In genomic region chr16:74862743-74863244, GRCh38 we compare ENCODE assay signal across 1 cellular context.
TF ChIP-seq lines count a peak whose summit lies in the region.

No MANE protein-coding gene starts in this region.

TF ChIP-seq in HepG2, 621 proteins besides CTCF, POLR2A, EP300 and RAD21 (continued from another document and continues in another):
- TF ChIP-seq PRPF4 (IDR thresholded peaks at IDR 0.05; ENCODE audit: low read depth, low read length, poor library complexity, severe bottlenecking) (no peak), CHCHD3 (CRISPR knock-in tag; IDR thresholded peaks at IDR 0.05) (no peak), PCBP2 (optimal IDR thresholded peaks at IDR 0.05; ENCODE audit: low read depth, low read length, poor library complexity, severe bottlenecking) (no peak), TOE1 (CRISPR knock-in tag; IDR thresholded peaks at IDR 0.05) (no peak), CEBPZ (IDR thresholded peaks at IDR 0.05; ENCODE audit: low read length) (no peak), GATA4 (IDR thresholded peaks at IDR 0.05; ENCODE audit: borderline replicate concordance, low read depth) (no peak), NAIF1 (CRISPR knock-in tag; IDR thresholded peaks at IDR 0.05; ENCODE audit: borderline replicate concordance) (no peak), ZNF451 (CRISPR knock-in tag; IDR thresholded peaks at IDR 0.05) (no peak), ZNF530 (CRISPR knock-in tag; IDR thresholded peaks at IDR 0.05; ENCODE audit: low read depth) (no peak), CENPBD1 (CRISPR knock-in tag; IDR thresholded peaks at IDR 0.05; ENCODE audit: borderline replicate concordance, low read depth) (no peak), LCORL (IDR thresholded peaks at IDR 0.05) (no peak), LCORL (CRISPR knock-in tag; IDR thresholded peaks at IDR 0.05) (no peak), ZFP36 (IDR thresholded peaks at IDR 0.05; ENCODE audit: borderline replicate concordance, low read depth, low read length, partially characterized antibody) (no peak), FOXO1 (CRISPR knock-in tag; IDR thresholded peaks at IDR 0.05) (no peak), FOXM1 (CRISPR knock-in tag; IDR thresholded peaks at IDR 0.05) (no peak), PAXIP1 (CRISPR knock-in tag; conservative IDR thresholded peaks at IDR 0.05) (no peak), ZNF460 (CRISPR knock-in tag; IDR thresholded peaks at IDR 0.05; ENCODE audit: borderline replicate concordance) (no peak), ZNF598 (CRISPR knock-in tag; IDR thresholded peaks at IDR 0.05; ENCODE audit: borderline replicate concordance) (no peak), SMARCC2 (IDR thresholded peaks at IDR 0.05) (no peak), RXRB (CRISPR knock-in tag; IDR thresholded peaks at IDR 0.05; ENCODE audit: borderline replicate concordance) (peak; percentile 44; the same call in 1 of the 2 replicates), ZNF234 (CRISPR knock-in tag; conservative IDR thresholded peaks at IDR 0.05) (no peak), PAWR (CRISPR knock-in tag; IDR thresholded peaks at IDR 0.05; ENCODE audit: borderline replicate concordance) (no peak), ZNF674 (CRISPR knock-in tag; IDR thresholded peaks at IDR 0.05; ENCODE audit: low read depth) (no peak), ZNF891 (CRISPR knock-in tag; IDR thresholded peaks at IDR 0.05) (no peak), SYNCRIP (IDR thresholded peaks at IDR 0.05; ENCODE audit: insufficient read depth, low read depth, low read length) (no peak), TBP (CRISPR knock-in tag; IDR thresholded peaks at IDR 0.05) (no peak), PLSCR1 (CRISPR knock-in tag; IDR thresholded peaks at IDR 0.05; ENCODE audit: borderline replicate concordance) (no peak), SMC3 (IDR thresholded peaks at IDR 0.05; ENCODE audit: low read length) (peak; percentile 87), ZNF550 (CRISPR knock-in tag; IDR thresholded peaks at IDR 0.05; ENCODE audit: borderline replicate concordance) (no peak), POGZ (CRISPR knock-in tag; IDR thresholded peaks at IDR 0.05) (no peak), STAG1 (CRISPR knock-in tag; IDR thresholded peaks at IDR 0.05) (peak; percentile 89), ZNF441 (CRISPR knock-in tag; IDR thresholded peaks at IDR 0.05; ENCODE audit: borderline replicate concordance) (no peak), ZNF557 (CRISPR knock-in tag; IDR thresholded peaks at IDR 0.05) (no peak), PCBP1 (IDR thresholded peaks at IDR 0.05; ENCODE audit: borderline replicate concordance, low read depth, low read length) (no peak), CBX5 (CRISPR knock-in tag; IDR thresholded peaks at IDR 0.05; ENCODE audit: borderline replicate concordance) (no peak), SMARCE1 (IDR thresholded peaks at IDR 0.05; ENCODE audit: borderline replicate concordance) (no peak), ETV5 (CRISPR knock-in tag; IDR thresholded peaks at IDR 0.05; ENCODE audit: borderline replicate concordance) (no peak), HOXA5 (CRISPR knock-in tag; IDR thresholded peaks at IDR 0.05) (peak; percentile 61; the same call in 1 of the 2 replicates), ZNF260 (CRISPR knock-in tag; IDR thresholded peaks at IDR 0.05; ENCODE audit: borderline replicate concordance, low read depth) (no peak), ZSCAN25 (CRISPR knock-in tag; IDR thresholded peaks at IDR 0.05) (no peak), PHB2 (IDR thresholded peaks at IDR 0.05; ENCODE audit: partially characterized antibody) (no peak), ZC3H13 (CRISPR knock-in tag; IDR thresholded peaks at IDR 0.05) (no peak), ZNF383 (CRISPR knock-in tag; IDR thresholded peaks at IDR 0.05; ENCODE audit: borderline replicate concordance) (no peak), KAT7 (CRISPR knock-in tag; IDR thresholded peaks at IDR 0.05; ENCODE audit: borderline replicate concordance) (no peak), ZSCAN9 (CRISPR knock-in tag; IDR thresholded peaks at IDR 0.05; ENCODE audit: borderline replicate concordance) (0 out of 2 replicates have a peak, but pooled peaks have one; percentile 17)
- TF ChIP-seq, protein P1, sequence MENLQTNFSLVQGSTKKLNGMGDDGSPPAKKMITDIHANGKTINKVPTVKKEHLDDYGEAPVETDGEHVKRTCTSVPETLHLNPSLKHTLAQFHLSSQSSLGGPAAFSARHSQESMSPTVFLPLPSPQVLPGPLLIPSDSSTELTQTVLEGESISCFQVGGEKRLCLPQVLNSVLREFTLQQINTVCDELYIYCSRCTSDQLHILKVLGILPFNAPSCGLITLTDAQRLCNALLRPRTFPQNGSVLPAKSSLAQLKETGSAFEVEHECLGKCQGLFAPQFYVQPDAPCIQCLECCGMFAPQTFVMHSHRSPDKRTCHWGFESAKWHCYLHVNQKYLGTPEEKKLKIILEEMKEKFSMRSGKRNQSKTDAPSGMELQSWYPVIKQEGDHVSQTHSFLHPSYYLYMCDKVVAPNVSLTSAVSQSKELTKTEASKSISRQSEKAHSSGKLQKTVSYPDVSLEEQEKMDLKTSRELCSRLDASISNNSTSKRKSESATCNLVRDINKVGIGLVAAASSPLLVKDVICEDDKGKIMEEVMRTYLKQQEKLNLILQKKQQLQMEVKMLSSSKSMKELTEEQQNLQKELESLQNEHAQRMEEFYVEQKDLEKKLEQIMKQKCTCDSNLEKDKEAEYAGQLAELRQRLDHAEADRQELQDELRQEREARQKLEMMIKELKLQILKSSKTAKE (CRISPR knock-in tag; IDR thresholded peaks at IDR 0.05; ENCODE audit: borderline replicate concordance) = no peak
- TF ChIP-seq, protein P2, sequence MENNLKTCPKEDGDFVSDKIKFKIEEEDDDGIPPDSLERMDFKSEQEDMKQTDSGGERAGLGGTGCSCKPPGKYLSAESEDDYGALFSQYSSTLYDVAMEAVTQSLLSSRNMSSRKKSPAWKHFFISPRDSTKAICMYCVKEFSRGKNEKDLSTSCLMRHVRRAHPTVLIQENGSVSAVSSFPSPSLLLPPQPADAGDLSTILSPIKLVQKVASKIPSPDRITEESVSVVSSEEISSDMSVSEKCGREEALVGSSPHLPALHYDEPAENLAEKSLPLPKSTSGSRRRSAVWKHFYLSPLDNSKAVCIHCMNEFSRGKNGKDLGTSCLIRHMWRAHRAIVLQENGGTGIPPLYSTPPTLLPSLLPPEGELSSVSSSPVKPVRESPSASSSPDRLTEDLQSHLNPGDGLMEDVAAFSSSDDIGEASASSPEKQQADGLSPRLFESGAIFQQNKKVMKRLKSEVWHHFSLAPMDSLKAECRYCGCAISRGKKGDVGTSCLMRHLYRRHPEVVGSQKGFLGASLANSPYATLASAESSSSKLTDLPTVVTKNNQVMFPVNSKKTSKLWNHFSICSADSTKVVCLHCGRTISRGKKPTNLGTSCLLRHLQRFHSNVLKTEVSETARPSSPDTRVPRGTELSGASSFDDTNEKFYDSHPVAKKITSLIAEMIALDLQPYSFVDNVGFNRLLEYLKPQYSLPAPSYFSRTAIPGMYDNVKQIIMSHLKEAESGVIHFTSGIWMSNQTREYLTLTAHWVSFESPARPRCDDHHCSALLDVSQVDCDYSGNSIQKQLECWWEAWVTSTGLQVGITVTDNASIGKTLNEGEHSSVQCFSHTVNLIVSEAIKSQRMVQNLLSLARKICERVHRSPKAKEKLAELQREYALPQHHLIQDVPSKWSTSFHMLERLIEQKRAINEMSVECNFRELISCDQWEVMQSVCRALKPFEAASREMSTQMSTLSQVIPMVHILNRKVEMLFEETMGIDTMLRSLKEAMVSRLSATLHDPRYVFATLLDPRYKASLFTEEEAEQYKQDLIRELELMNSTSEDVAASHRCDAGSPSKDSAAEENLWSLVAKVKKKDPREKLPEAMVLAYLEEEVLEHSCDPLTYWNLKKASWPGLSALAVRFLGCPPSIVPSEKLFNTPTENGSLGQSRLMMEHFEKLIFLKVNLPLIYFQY (CRISPR knock-in tag; IDR thresholded peaks at IDR 0.05; ENCODE audit: borderline replicate concordance) = no peak
- TF ChIP-seq, protein P3, sequence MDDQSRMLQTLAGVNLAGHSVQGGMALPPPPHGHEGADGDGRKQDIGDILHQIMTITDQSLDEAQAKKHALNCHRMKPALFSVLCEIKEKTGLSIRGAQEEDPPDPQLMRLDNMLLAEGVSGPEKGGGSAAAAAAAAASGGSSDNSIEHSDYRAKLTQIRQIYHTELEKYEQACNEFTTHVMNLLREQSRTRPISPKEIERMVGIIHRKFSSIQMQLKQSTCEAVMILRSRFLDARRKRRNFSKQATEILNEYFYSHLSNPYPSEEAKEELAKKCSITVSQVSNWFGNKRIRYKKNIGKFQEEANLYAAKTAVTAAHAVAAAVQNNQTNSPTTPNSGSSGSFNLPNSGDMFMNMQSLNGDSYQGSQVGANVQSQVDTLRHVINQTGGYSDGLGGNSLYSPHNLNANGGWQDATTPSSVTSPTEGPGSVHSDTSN (CRISPR knock-in tag; IDR thresholded peaks at IDR 0.05; ENCODE audit: borderline replicate concordance) = no peak
- TF ChIP-seq, protein P4, sequence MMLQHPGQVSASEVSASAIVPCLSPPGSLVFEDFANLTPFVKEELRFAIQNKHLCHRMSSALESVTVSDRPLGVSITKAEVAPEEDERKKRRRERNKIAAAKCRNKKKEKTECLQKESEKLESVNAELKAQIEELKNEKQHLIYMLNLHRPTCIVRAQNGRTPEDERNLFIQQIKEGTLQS (CRISPR knock-in tag; IDR thresholded peaks at IDR 0.05) = no peak
- TF ChIP-seq, protein P5, sequence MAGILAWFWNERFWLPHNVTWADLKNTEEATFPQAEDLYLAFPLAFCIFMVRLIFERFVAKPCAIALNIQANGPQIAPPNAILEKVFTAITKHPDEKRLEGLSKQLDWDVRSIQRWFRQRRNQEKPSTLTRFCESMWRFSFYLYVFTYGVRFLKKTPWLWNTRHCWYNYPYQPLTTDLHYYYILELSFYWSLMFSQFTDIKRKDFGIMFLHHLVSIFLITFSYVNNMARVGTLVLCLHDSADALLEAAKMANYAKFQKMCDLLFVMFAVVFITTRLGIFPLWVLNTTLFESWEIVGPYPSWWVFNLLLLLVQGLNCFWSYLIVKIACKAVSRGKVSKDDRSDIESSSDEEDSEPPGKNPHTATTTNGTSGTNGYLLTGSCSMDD (CRISPR knock-in tag; IDR thresholded peaks at IDR 0.05) = no peak
